19 cellular contexts compared by ENCODE assay signal in genomic region chr22:48880749-48881148, GRCh38.
"Had no signal": no experiment of that assay in that cellular context is flagged by ENCODE, and none has a peak within 500 bp of the region (broad histone marks: within the 10 kb centered on the region; RNA-seq: fewer than 3 reads in every experiment).

No MANE protein-coding gene starts in this region.

- DNase-seq: effector memory CD8-positive, alpha-beta T cell; esophagus squamous epithelium; foreskin fibroblast; glutamatergic neuron; kidney glomerular epithelial cell; mucosa of descending colon; naive thymus-derived CD8-positive, alpha-beta T cell; small intestine; stimulated activated CD4-positive, alpha-beta T cell treated with anti-CD3 and anti-CD28 coated beads, Interleukin-4, amount 100 ng/mL, for 1 hour; stimulated activated CD8-positive, alpha-beta memory T cell treated with anti-CD3 and anti-CD28 coated beads, Interleukin-4, amount 100 ng/mL, for 48 hours; stimulated activated naive CD8-positive, alpha-beta T cell treated with anti-CD3 and anti-CD28 coated beads, Interleukin-15, Interleukin-2, amounts not matched to agents 100 U/mL and 50 U/mL, for 24 hours had no signal

- H3K27ac ChIP-seq: esophagus squamous epithelium, gastroesophageal sphincter, neutrophil, tibial artery, upper lobe of left lung, vagina had no signal

- H3K36me3 ChIP-seq: esophagus squamous epithelium, gastroesophageal sphincter, neutrophil, tibial artery, upper lobe of left lung, vagina had no signal

- ATAC-seq: effector memory CD8-positive, alpha-beta T cell; gastroesophageal sphincter; left lobe of liver; mucosa of descending colon; naive thymus-derived CD8-positive, alpha-beta T cell; stimulated activated effector memory CD8-positive, alpha-beta T cell treated with anti-CD3 and anti-CD28 coated beads, Interleukin-12 subunit alpha, Interleukin-12 subunit beta, amount 100 ng/mL, for 72 hours; stimulated activated naive CD8-positive, alpha-beta T cell treated with anti-CD3 and anti-CD28 coated beads, Interleukin-15, Interleukin-2, amounts not matched to agents 100 U/mL and 50 U/mL, for 24 hours had no signal

- H3K9me3 ChIP-seq: esophagus squamous epithelium, mucosa of descending colon, neutrophil, tibial artery, upper lobe of left lung, vagina had no signal

- FAIRE-seq: colon, small intestine had no signal

- H3K4me1 ChIP-seq: esophagus squamous epithelium, gastroesophageal sphincter, tibial artery, upper lobe of left lung, vagina had no signal

- H3K27me3 ChIP-seq: neutrophil, upper lobe of left lung, vagina had no signal

- H3K4me3 ChIP-seq: esophagus squamous epithelium, gastroesophageal sphincter, mucosa of descending colon, tibial artery, upper lobe of left lung, vagina had no signal
